ENCODE assay signal across 8 cellular contexts in the genomic region with DNA sequence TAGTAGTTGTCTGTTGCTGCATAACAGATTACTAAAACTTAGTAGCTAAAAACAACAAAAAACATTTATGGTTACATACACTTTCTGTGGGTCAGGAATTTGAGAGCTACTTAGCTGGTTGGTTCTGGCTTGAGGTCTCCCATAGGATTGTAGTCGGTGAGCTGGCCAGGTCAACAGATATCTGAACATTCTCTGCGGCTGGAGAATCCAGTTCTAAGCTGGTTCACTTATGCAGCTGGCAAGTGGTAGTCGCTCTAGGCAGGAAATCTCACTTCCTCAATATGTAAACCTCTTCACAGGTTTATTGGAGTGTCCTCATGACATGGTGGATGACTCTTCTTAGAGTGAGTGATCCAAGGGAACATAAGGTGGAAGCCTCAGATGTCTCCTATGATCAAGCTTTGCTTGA.
DNase-seq lines count a peak whose midpoint lies in the region; ATAC-seq and TF ChIP-seq lines count a peak whose summit lies in the region.

No MANE protein-coding gene starts in this region.

- H3K4me1 Mint-ChIP-seq in activated naive CD4-positive, alpha-beta T cell treated with anti-CD3 and anti-CD28 coated beads, Interleukin-2, amount 50 U/mL, for 24 hours = peaks cover 86% of the 10 kb centered on the region
- peaks cover 68% of the 10 kb centered on the region for H3K4me1 Mint-ChIP-seq in mesothelial cell of epicardium

- peaks cover 21% of the 10 kb centered on the region for H3K36me3 Mint-ChIP-seq in activated naive CD4-positive, alpha-beta T cell treated with anti-CD3 and anti-CD28 coated beads, Interleukin-2, amount 50 U/mL, for 24 hours
- H3K36me3 Mint-ChIP-seq in mesothelial cell of epicardium = peaks cover 10% of the 10 kb centered on the region

- peaks cover 5% of the 10 kb centered on the region for H3K9me3 Mint-ChIP-seq in activated naive CD4-positive, alpha-beta T cell treated with anti-CD3 and anti-CD28 coated beads, Interleukin-2, amount 50 U/mL, for 24 hours
- H3K9me3 Mint-ChIP-seq in mesothelial cell of epicardium = peaks cover 5% of the 10 kb centered on the region

- peak; percentile 81 for ATAC-seq in HG03045 (IDR thresholded peaks at IDR 0.05; ENCODE audit: unreplicated experiment)

- H3K4me3 Mint-ChIP-seq in activated naive CD4-positive, alpha-beta T cell treated with anti-CD3 and anti-CD28 coated beads, Interleukin-2, amount 50 U/mL, for 24 hours = peak overlapping the region; percentile 82
- H3K4me3 Mint-ChIP-seq in mesothelial cell of epicardium = no peak overlapping the region

- TF ChIP-seq CTCF in mesothelial cell of epicardium (IDR thresholded peaks at IDR 0.05; ENCODE audit: unreplicated experiment) = no peak

- H3K27me3 Mint-ChIP-seq in activated naive CD4-positive, alpha-beta T cell treated with anti-CD3 and anti-CD28 coated beads, Interleukin-2, amount 50 U/mL, for 24 hours = no peaks in the 10 kb centered on the region
- H3K27me3 Mint-ChIP-seq in mesothelial cell of epicardium (ENCODE audit: low read depth) = no peaks in the 10 kb centered on the region

- TF ChIP-seq POLR2A in erythroblast (IDR thresholded peaks at IDR 0.05; ENCODE audit: low read length) = no peak

- peak overlapping the region; percentile 98 for H3K27ac Mint-ChIP-seq in activated naive CD4-positive, alpha-beta T cell treated with anti-CD3 and anti-CD28 coated beads, Interleukin-2, amount 50 U/mL, for 24 hours
- peak overlapping the region; percentile 96 for H3K27ac Mint-ChIP-seq in mesothelial cell of epicardium

- in situ Hi-C loops in ACHN (cut with HindIII; ENCODE audit: low pct_ligation_motif_present, low pct_unique_long_range_greater_than_20kb, low sequenced_read_pairs) = no loop called here

- DNase-seq in activated naive CD4-positive, alpha-beta T cell treated with Interleukin-2 at 50 U/mL for 16 hours = no peak
- DNase-seq in SIG-M5 treated with dmso at 0.1 percent for 504 hours (lab: John Stamatoyannopoulos, UW; ENCODE audit: unreplicated experiment) = peak; percentile 82
- no peak for DNase-seq in mesothelial cell of epicardium (ENCODE audit: low spot score in 2 of 2, unreplicated experiment in 2 of 2)
- DNase-seq in NCI-H128 (lab: John Stamatoyannopoulos, UW; ENCODE audit: unreplicated experiment) = no peak
- no peak for DNase-seq in erythroblast (lab: John Stamatoyannopoulos, UW)
- DNase-seq in ACHN = no peak
